8 cellular contexts compared by ENCODE assay signal in genomic region chr6:116572162-116572561, GRCh38. TPM values are rescaled to one million over a fixed set of nuclear protein-coding genes. Genes with fewer than 3 reads are reported as not detected.
A peak's percentile ranks its signal among the peaks of the same experiment; 100 is the strongest.
DNase-seq lines count a peak whose midpoint lies in the region; ATAC-seq and TF ChIP-seq lines count a peak whose summit lies in the region.

No MANE protein-coding gene starts in this region.

- intact Hi-C loops in heart left ventricle (cut with DNase I): loop anchor here in 2 of 10 donors (5.0 kb wide), 2 partner anchors 35 to 295 kb away; partner anchors contain the start of gene TSPYL1 (in 1 of the 2)

- no peaks in the 10 kb centered on the region for H4K20me1 ChIP-seq in Karpas-422 (ENCODE audit: insufficient read depth, low read depth, low read length)

- TF ChIP-seq POLR2A in heart left ventricle (IDR thresholded peaks at IDR 0.05): no peak

- H3K9ac ChIP-seq in ES-I3 (ENCODE audit: low read depth, low read length) (peak overlapping the region; percentile 96), Karpas-422 (ENCODE audit: low read length) (peak overlapping the region; percentile 74)

- H3K4me2 ChIP-seq in Karpas-422 (ENCODE audit: low read depth, low read length, poor library complexity, severe bottlenecking): peak overlapping the region; percentile 88

- H3K9me2 ChIP-seq in Karpas-422 (replicated peaks; ENCODE audit: insufficient read depth, low read length): no peaks in the 10 kb centered on the region

- H3K9me3 ChIP-seq in ES-I3 (ENCODE audit: control insufficient read depth, insufficient read depth, low read length): no peaks in the 10 kb centered on the region
- no peaks in the 10 kb centered on the region for H3K9me3 ChIP-seq in Karpas-422 (ENCODE audit: low read length)
- H3K9me3 ChIP-seq in heart left ventricle: no peaks in the 10 kb centered on the region

- H3K36me3 ChIP-seq in ES-I3 (ENCODE audit: insufficient read depth, low read length): peaks cover 2% of the 10 kb centered on the region; the same call in 1 of the 2 replicates
- H3K36me3 ChIP-seq in Karpas-422 (ENCODE audit: insufficient read depth, low read length): peaks cover 23% of the 10 kb centered on the region
- H3K36me3 ChIP-seq in heart left ventricle: peaks cover 0 to 32% (median 16%) of the 10 kb centered on the region in 9 donors

- no peaks in the 10 kb centered on the region for H3K27me3 Mint-ChIP-seq in activated CD8-positive, alpha-beta T cell treated with anti-CD3 and anti-CD28 coated beads, Interleukin-2, amount 10 ng/mL, durations not matched to agents 7 days and 5 days (ENCODE audit: low read depth)
- no peaks in the 10 kb centered on the region for H3K27me3 Mint-ChIP-seq in progenitor cell of endocrine pancreas

- no peak overlapping the region for H2AFZ ChIP-seq in Karpas-422 (ENCODE audit: low read length)

- TF ChIP-seq CTCF in heart left ventricle (IDR thresholded peaks at IDR 0.05): no peak
- TF ChIP-seq CTCF in progenitor cell of endocrine pancreas (IDR thresholded peaks at IDR 0.05; ENCODE audit: unreplicated experiment): no peak

- H3K27me3 ChIP-seq in Karpas-422 (ENCODE audit: low read length) (no peaks in the 10 kb centered on the region), heart left ventricle (no peaks in the 10 kb centered on the region)

- CTCF ChIA-PET in activated CD8-positive, alpha-beta T cell treated with anti-CD3 and anti-CD28 coated beads, Interleukin-2, amount 10 ng/mL, durations not matched to agents 7 days and 5 days (lab: Charles Lee): interaction anchor here (0.8 to 3.6 kb wide), 6 partner anchors 9 to 303 kb away, joined by 3 to 30 read pairs (median 7); no protein-coding TSS in a partner anchor

- peak overlapping the region; percentile 98 for H3K4me3 Mint-ChIP-seq in activated CD8-positive, alpha-beta T cell treated with anti-CD3 and anti-CD28 coated beads, Interleukin-2, amount 10 ng/mL, durations not matched to agents 7 days and 5 days
- peak overlapping the region; percentile 92 for H3K4me3 Mint-ChIP-seq in progenitor cell of endocrine pancreas (ENCODE audit: low read depth)

- DNase-seq in Karpas-422 (peak; percentile 73), heart left ventricle (peak in 3 of 5 donors; percentile 12 to 34 (median 29)), progenitor cell of endocrine pancreas (ENCODE audit: low spot score, unreplicated experiment) (no peak)
- peak; percentile 33 for DNase-seq in activated CD8-positive, alpha-beta T cell treated with anti-CD3 and anti-CD28 coated beads, Interleukin-2, amount 10 ng/mL, durations not matched to agents 7 days and 5 days
- no peak for DNase-seq in activated CD8-positive, alpha-beta memory T cell treated with anti-CD3 and anti-CD28 coated beads for 24 hours

- WGBS in heart left ventricle, 4 donors: 2 to 5% (median 3%) methylated on average over 7 of the region's 7 CpGs

- H3K27ac Mint-ChIP-seq in activated CD8-positive, alpha-beta T cell treated with anti-CD3 and anti-CD28 coated beads, Interleukin-2, amount 10 ng/mL, durations not matched to agents 7 days and 5 days: peak overlapping the region; percentile 97
- H3K27ac Mint-ChIP-seq in progenitor cell of endocrine pancreas: peak overlapping the region; percentile 99

- H3K79me2 ChIP-seq in Karpas-422 (ENCODE audit: low read length): peaks cover 73% of the 10 kb centered on the region

- ATAC-seq in activated CD8-positive, alpha-beta T cell treated with anti-CD3 and anti-CD28 coated beads, Interleukin-2, amount 10 ng/mL, durations not matched to agents 7 days and 5 days: no peak
- peak in 2 of 4 donors; percentile 37 to 44 for ATAC-seq in heart left ventricle
- no peak for ATAC-seq in GM21528 (IDR thresholded peaks at IDR 0.05; ENCODE audit: low FRiP score, unreplicated experiment)
- no peak for ATAC-seq in GM21723 (IDR thresholded peaks at IDR 0.05; ENCODE audit: unreplicated experiment)

- peaks cover 37% of the 10 kb centered on the region for H3K4me1 Mint-ChIP-seq in activated CD8-positive, alpha-beta T cell treated with anti-CD3 and anti-CD28 coated beads, Interleukin-2, amount 10 ng/mL, durations not matched to agents 7 days and 5 days (ENCODE audit: low read depth)
- peaks cover 17% of the 10 kb centered on the region for H3K4me1 Mint-ChIP-seq in progenitor cell of endocrine pancreas (ENCODE audit: low read depth)

- peak overlapping the region; percentile 87 for H3K4me3 ChIP-seq in Karpas-422 (ENCODE audit: low read length)
- H3K4me3 ChIP-seq in heart left ventricle: peak overlapping the region; percentile 65 to 97 (median 80)

- POLR2A ChIA-PET in activated CD8-positive, alpha-beta T cell treated with anti-CD3 and anti-CD28 coated beads, Interleukin-2, amount 10 ng/mL, durations not matched to agents 7 days and 5 days (lab: Charles Lee): interaction anchor here (1.1 to 2.6 kb wide), 7 partner anchors 9 to 318 kb away, joined by 3 to 27 read pairs (median 6); partner anchors contain the start of genes CALHM4, TSPYL1 and TSPYL4

- H3K27ac ChIP-seq in Karpas-422 (ENCODE audit: low read length): peak overlapping the region; percentile 68
- H3K27ac ChIP-seq in heart left ventricle: peak overlapping the region in 11 of 12 donors; percentile 84 to 96 (median 90)

- no peaks in the 10 kb centered on the region for H3K4me1 ChIP-seq in ES-I3 (ENCODE audit: insufficient read depth, low read length)
- peaks cover 34% of the 10 kb centered on the region for H3K4me1 ChIP-seq in Karpas-422 (ENCODE audit: low read length)
- peaks cover 3 to 48% (median 31%) of the 10 kb centered on the region in 12 donors for H3K4me1 ChIP-seq in heart left ventricle

- peaks cover 23% of the 10 kb centered on the region for H3K36me3 Mint-ChIP-seq in activated CD8-positive, alpha-beta T cell treated with anti-CD3 and anti-CD28 coated beads, Interleukin-2, amount 10 ng/mL, durations not matched to agents 7 days and 5 days (ENCODE audit: low read depth)
- H3K36me3 Mint-ChIP-seq in progenitor cell of endocrine pancreas (ENCODE audit: insufficient read depth): peaks cover 4% of the 10 kb centered on the region

- no peaks in the 10 kb centered on the region for H3K9me3 Mint-ChIP-seq in activated CD8-positive, alpha-beta T cell treated with anti-CD3 and anti-CD28 coated beads, Interleukin-2, amount 10 ng/mL, durations not matched to agents 7 days and 5 days (ENCODE audit: insufficient read depth)
- H3K9me3 Mint-ChIP-seq in progenitor cell of endocrine pancreas (ENCODE audit: low read depth): no peaks in the 10 kb centered on the region

RNA-seq across cellular contexts. Expression of gene RWDD1, which starts 0.9 kb away (rescaled TPM):
- total RNA-seq in Karpas-422 (2014; rRNA removed; shearing (Covaris generic); ENCODE audit: low replicate concordance): 29.4 and 65.3 TPM in 2 replicates
- 10 to 100 TPM; 39.8 to 45.2 TPM for total RNA-seq in activated CD8-positive, alpha-beta T cell treated with anti-CD3 and anti-CD28 coated beads, Interleukin-2, amount 10 ng/mL, durations not matched to agents 7 days and 5 days
- total RNA-seq in heart left ventricle (10 to 100 TPM; 35.9 to 70.5 (median 48.8) TPM), progenitor cell of endocrine pancreas (35.8 and 36.2 TPM in 2 replicates)
- polyA plus RNA-seq in heart left ventricle: 100 to 1,000 TPM in 1 of 2 donors, 10 to 100 TPM in 1; 69.1 to 124 TPM

RNA-seq across cellular contexts. Expression of gene CALHM4, which starts 18.6 kb away (rescaled TPM):
- not detected in 2 replicates for total RNA-seq in Karpas-422 (2014; rRNA removed; shearing (Covaris generic); ENCODE audit: low replicate concordance)
- not detected for total RNA-seq in activated CD8-positive, alpha-beta T cell treated with anti-CD3 and anti-CD28 coated beads, Interleukin-2, amount 10 ng/mL, durations not matched to agents 7 days and 5 days
- under 1 TPM in 1 of 9 donors, not detected in 8; 0.67 TPM for total RNA-seq in heart left ventricle
- under 1 TPM in 1 of 2 donors, not detected in 1; 0.10 TPM for polyA plus RNA-seq in heart left ventricle
- not detected in 2 replicates for total RNA-seq in progenitor cell of endocrine pancreas

RNA-seq across cellular contexts. Expression of gene TRAPPC3L, which starts 26.7 kb away (rescaled TPM):
- total RNA-seq in Karpas-422 (2014; rRNA removed; shearing (Covaris generic); ENCODE audit: low replicate concordance): not detected in 2 replicates
- total RNA-seq in activated CD8-positive, alpha-beta T cell treated with anti-CD3 and anti-CD28 coated beads, Interleukin-2, amount 10 ng/mL, durations not matched to agents 7 days and 5 days: not detected
- under 1 TPM in 4 of 9 donors, not detected in 5; 0.11 to 0.29 (median 0.19) TPM for total RNA-seq in heart left ventricle
- polyA plus RNA-seq in heart left ventricle: not detected
- not detected in 2 replicates for total RNA-seq in progenitor cell of endocrine pancreas

RNA-seq across cellular contexts. Expression of gene RSPH4A, which starts 44.1 kb away (rescaled TPM):
- 0.51 TPM in 1 of 2 replicates, not detected in the other for total RNA-seq in Karpas-422 (2014; rRNA removed; shearing (Covaris generic); ENCODE audit: low replicate concordance)
- under 1 TPM; 0.18 to 0.29 TPM for total RNA-seq in activated CD8-positive, alpha-beta T cell treated with anti-CD3 and anti-CD28 coated beads, Interleukin-2, amount 10 ng/mL, durations not matched to agents 7 days and 5 days
- under 1 TPM in 7 of 9 donors, not detected in 2; 0.12 to 0.42 (median 0.20) TPM for total RNA-seq in heart left ventricle
- polyA plus RNA-seq in heart left ventricle: under 1 TPM; 0.12 to 0.23 TPM
- 5.4 and 6.3 TPM in 2 replicates for total RNA-seq in progenitor cell of endocrine pancreas

Comparison
In these comparisons a context has a peak if more than half of its experiments do, and no peak if none do; other contexts are left out.
1. DNase-seq: peak in Karpas-422 (single experiment), activated CD8-positive, alpha-beta T cell treated with anti-CD3 and anti-CD28 coated beads, Interleukin-2, amount 10 ng/mL, durations not matched to agents 7 days and 5 days (single experiment) and heart left ventricle (3 of 5); none in progenitor cell of endocrine pancreas (single experiment) and activated CD8-positive, alpha-beta memory T cell treated with anti-CD3 and anti-CD28 coated beads for 24 hours (single experiment).